ENCODE assay signal across 8 cellular contexts in genomic region chr4:105140684-105141490, GRCh38. TPM values are rescaled to one million over a fixed set of nuclear protein-coding genes. Genes with fewer than 3 reads are reported as not detected.
DNase-seq lines count a peak whose midpoint lies in the region; ATAC-seq and TF ChIP-seq lines count a peak whose summit lies in the region.

No MANE protein-coding gene starts in this region.

- H3K27me3 Mint-ChIP-seq in CD14-positive monocyte (ENCODE audit: low read depth in 3 of 3) (peaks cover 0 to 2% (median 0%) of the 10 kb centered on the region in 3 donors), T-cell (no peaks in the 10 kb centered on the region)

- H3K36me3 Mint-ChIP-seq in CD14-positive monocyte (peaks cover 5 to 13% of the 10 kb centered on the region in 2 donors), T-cell (no peaks in the 10 kb centered on the region)

- H3K27ac Mint-ChIP-seq in CD14-positive monocyte (peak overlapping the region in 5 of 7 donors; percentile 7 to 74 (median 64)), T-cell (no peak overlapping the region)

- H3K4me3 Mint-ChIP-seq in CD14-positive monocyte (no peak overlapping the region), T-cell (no peak overlapping the region)

- DNase-seq in CD14-positive monocyte (ENCODE audit: low spot score): no peak
- DNase-seq in T-cell: peak in 24 of 34 experiments; percentile 5 to 47 (median 26)
- peak; percentile 68 for DNase-seq in dermis blood vessel endothelial cell
- peak; percentile 68 for DNase-seq in midbrain (lab: John Stamatoyannopoulos, UW)
- DNase-seq in UCSD-AML1 (lab: John Stamatoyannopoulos, UW; ENCODE audit: unreplicated experiment): no peak
- no peak for DNase-seq in NCI-H1092 (lab: John Stamatoyannopoulos, UW)
- no peak for DNase-seq in NCI-H2107 treated with DMSO at 0.1 percent for 48 hours (lab: John Stamatoyannopoulos, UW; ENCODE audit: unreplicated experiment)

- H3K9me3 Mint-ChIP-seq in CD14-positive monocyte: peaks cover 0 to 3% (median 0%) of the 10 kb centered on the region in 7 donors
- H3K9me3 Mint-ChIP-seq in T-cell: no peaks in the 10 kb centered on the region

- peaks cover 56% of the 10 kb centered on the region for H3K4me1 Mint-ChIP-seq in CD14-positive monocyte
- peaks cover 11 to 15% (median 13%) of the 10 kb centered on the region in 3 donors for H3K4me1 Mint-ChIP-seq in T-cell

- intact Hi-C loops in CD14-positive monocyte (cut with micrococcal nuclease): loop anchor here (10.0 kb wide), 2 partner anchors 54 to 334 kb away; partner anchors contain the start of gene PPA2 (in 1 of the 2)

- POLR2A ChIA-PET in T-cell (lab: Charles Lee): no interaction called here

- peak; percentile 36 for ATAC-seq in GM21381 (IDR thresholded peaks at IDR 0.05; ENCODE audit: unreplicated experiment)
- ATAC-seq in T-cell (replicated peaks in 1 of 4): peak; percentile 61 to 69 (median 64)

- CTCF ChIA-PET in T-cell (lab: Charles Lee): interaction anchor here (0.6 to 4.0 kb wide), 9 partner anchors 9 to 575 kb away, joined by 3 to 21 read pairs (median 3); partner anchors contain the start of gene PPA2 (in 1 of the 2)

- no peak for TF ChIP-seq CTCF in CD14-positive monocyte (IDR thresholded peaks at IDR 0.05)

RNA-seq across cellular contexts. Expression of gene TET2, which starts 5.8 kb away (rescaled TPM):
- polyA plus RNA-seq in CD14-positive monocyte: 10 to 100 TPM; 22.6 to 47.1 TPM
- total RNA-seq in T-cell (10 to 100 TPM; 17.0 to 41.9 (median 18.6) TPM), dermis blood vessel endothelial cell (9.9 and 10.4 TPM in 2 replicates)

Comparison
In these comparisons a context has a peak if more than half of its experiments do, and no peak if none do; other contexts are left out.
1. DNase-seq: peak in T-cell (24 of 34), dermis blood vessel endothelial cell (single experiment) and midbrain (single experiment); none in CD14-positive monocyte (single experiment), UCSD-AML1 (single experiment), NCI-H1092 (single experiment) and NCI-H2107 treated with DMSO at 0.1 percent for 48 hours (single experiment).
2. H3K27ac Mint-ChIP-seq: peak in CD14-positive monocyte (5 of 7); none in T-cell (0 of 2).